In genomic region chr4:158768577-158769174, GRCh38 we compare ENCODE assay signal across 8 cellular contexts. TPM values are rescaled to one million over a fixed set of nuclear protein-coding genes. Genes with fewer than 3 reads are reported as not detected.
DNase-seq lines count a peak whose midpoint lies in the region; ATAC-seq and TF ChIP-seq lines count a peak whose summit lies in the region.

TSS of gene FNIP2 (plus strand) at chr4:158769026. CDS start at chr4:158769213, 187 bp downstream.

- H3K4me2 ChIP-seq in neural cell (ENCODE audit: low read length) = peak within 1 kb of the TSS; percentile 85

- TF ChIP-seq EP300 in neural cell (conservative IDR thresholded peaks at IDR 0.05; ENCODE audit: poor library complexity, severe bottlenecking) = peak; percentile 64

- peaks cover 58% of the 10 kb centered on the region for H3K79me2 ChIP-seq in neural cell (replicated peaks; ENCODE audit: insufficient read depth, low read length)

- no peaks in the 10 kb centered on the region for H3K9me2 ChIP-seq in neural cell (ENCODE audit: insufficient read depth, low read length)

- peak; percentile 17 for DNase-seq in DMS 273 treated with DMSO at 0.1 percent for 48 hours (lab: John Stamatoyannopoulos, UW)
- DNase-seq in RKO (ENCODE audit: low spot score) = peak; percentile 62
- peak; percentile 90 for DNase-seq in activated effector memory CD4-positive, alpha-beta T cell treated with anti-CD3 and anti-CD28 coated beads, Interleukin-2, amount 50 U/mL, for 16 hours
- DNase-seq in foreskin fibroblast = peak; percentile 73 to 90
- DNase-seq in stimulated activated naive CD8-positive, alpha-beta T cell treated with anti-CD3 and anti-CD28 coated beads, Interleukin-15, amount 100 ng/mL, for 72 hours = peak; percentile 63 to 65

- H3K4me1 Mint-ChIP-seq in stimulated activated naive CD8-positive, alpha-beta T cell treated with anti-CD3 and anti-CD28 coated beads, Interleukin-15, amount 100 ng/mL, for 72 hours = peaks cover 48% of the 10 kb centered on the region

- H3K36me3 ChIP-seq in HUES64 (ENCODE audit: insufficient read depth, low read length) = no peaks in the 10 kb centered on the region
- no peaks in the 10 kb centered on the region for H3K36me3 ChIP-seq in neural cell (ENCODE audit: insufficient read depth, low read length)

- H3K27ac ChIP-seq in HUES64 (ENCODE audit: low read depth, low read length) (peak within 1 kb of the TSS; percentile 80; the same call in 1 of the 2 replicates), neural cell (ENCODE audit: low read length) (peak within 1 kb of the TSS; percentile 93)

- no peaks in the 10 kb centered on the region for H3F3A ChIP-seq in neural cell (ENCODE audit: insufficient read depth, low read length, poor library complexity, severe bottlenecking)

- TF ChIP-seq CTCF in foreskin fibroblast (IDR thresholded peaks at IDR 0.05; ENCODE audit: low read depth, low read length) = no peak
- TF ChIP-seq CTCF in neural cell (IDR thresholded peaks at IDR 0.05; ENCODE audit: poor library complexity, severe bottlenecking) = no peak

- peak within 1 kb of the TSS; percentile 100 for H3K4me3 Mint-ChIP-seq in stimulated activated naive CD8-positive, alpha-beta T cell treated with anti-CD3 and anti-CD28 coated beads, Interleukin-15, amount 100 ng/mL, for 72 hours

- H3K9me3 ChIP-seq in HUES64 (ENCODE audit: insufficient read depth, low read depth, low read length) (no peaks in the 10 kb centered on the region), neural cell (ENCODE audit: low read length) (no peaks in the 10 kb centered on the region)

- peak; percentile 47 for TF ChIP-seq RAD21 in neural cell (conservative IDR thresholded peaks at IDR 0.05)

- H2AFZ ChIP-seq in neural cell (ENCODE audit: low read depth, low read length) = peak within 1 kb of the TSS; percentile 87

- H3K27me3 Mint-ChIP-seq in stimulated activated naive CD8-positive, alpha-beta T cell treated with anti-CD3 and anti-CD28 coated beads, Interleukin-15, amount 100 ng/mL, for 72 hours = no peaks in the 10 kb centered on the region

- H3K4me1 ChIP-seq in HUES64 (ENCODE audit: insufficient read depth, low read length) = 0 out of 2 replicates have a peak, but pooled peaks cover 4% of the 10 kb centered on the region

- peak within 1 kb of the TSS; percentile 87 for H3K9ac ChIP-seq in HUES64 (ENCODE audit: low read depth, low read length)
- peak within 1 kb of the TSS; percentile 92 for H3K9ac ChIP-seq in neural cell (ENCODE audit: low read length)

- H3K27me3 ChIP-seq in HUES64 (ENCODE audit: insufficient read depth, low read length) (peaks cover 23% of the 10 kb centered on the region), neural cell (ENCODE audit: insufficient read depth, low read depth, low read length) (no peaks in the 10 kb centered on the region)

- H3K9me3 Mint-ChIP-seq in stimulated activated naive CD8-positive, alpha-beta T cell treated with anti-CD3 and anti-CD28 coated beads, Interleukin-15, amount 100 ng/mL, for 72 hours = no peaks in the 10 kb centered on the region

- WGBS in HUES64 = under 1% methylated on average over 85 of the region's 85 CpGs

- H3K4me3 ChIP-seq in HUES64 (ENCODE audit: low read length) (peak within 1 kb of the TSS; percentile 96), foreskin fibroblast (ENCODE audit: low read depth in 1 of 2, low read length in 2 of 2) (peak within 1 kb of the TSS; percentile 88 to 90), neural cell (ENCODE audit: low read length) (peak within 1 kb of the TSS; percentile 92)

- ATAC-seq in GM21447 (IDR thresholded peaks at IDR 0.05; ENCODE audit: unreplicated experiment) = peak; percentile 62
- ATAC-seq in stimulated activated naive CD8-positive, alpha-beta T cell treated with anti-CD3 and anti-CD28 coated beads, Interleukin-15, amount 100 ng/mL, for 72 hours = peak; percentile 86

- H4K20me1 ChIP-seq in neural cell (ENCODE audit: insufficient read depth) = no peaks in the 10 kb centered on the region

- peak within 1 kb of the TSS; percentile 98 to 99 for H3K27ac Mint-ChIP-seq in stimulated activated naive CD8-positive, alpha-beta T cell treated with anti-CD3 and anti-CD28 coated beads, Interleukin-15, amount 100 ng/mL, for 72 hours

TF ChIP-seq in neural cell, 6 proteins besides CTCF, POLR2A, EP300 and RAD21:
- peak; percentile 56 for TF ChIP-seq MXI1 (conservative IDR thresholded peaks at IDR 0.05; ENCODE audit: poor library complexity, severe bottlenecking)
- peak; percentile 91 for TF ChIP-seq POLR2AphosphoS5 (IDR thresholded peaks at IDR 0.05)
- TF ChIP-seq SMC3 (conservative IDR thresholded peaks at IDR 0.05; ENCODE audit: poor library complexity) = peak; percentile 53
- TF ChIP-seq EZH2 (IDR thresholded peaks at IDR 0.05; ENCODE audit: borderline replicate concordance, insufficient read depth, low read length, poor library complexity, severe bottlenecking) = no peak
- peak; percentile 77 for TF ChIP-seq REST (IDR thresholded peaks at IDR 0.05; ENCODE audit: borderline replicate concordance)
- TF ChIP-seq TAF1 (IDR thresholded peaks at IDR 0.05; ENCODE audit: low read depth) = peak; percentile 59
TF ChIP-seq in neural cell: peak in this region for 5.

RNA-seq across cellular contexts. Expression of gene FNIP2, which starts in this region (rescaled TPM):
- polyA plus RNA-seq in HUES64 (2013, experiment 1 of 2) = 9.6 TPM
- polyA plus RNA-seq in HUES64 (2013, experiment 2 of 2) = 9.1 TPM
- 51.7 and 54.6 TPM in 2 replicates for polyA plus RNA-seq in neural cell
- 171 and 210 TPM in 2 replicates for polyA minus RNA-seq in neural cell

Comparison
In these comparisons a context has a peak if more than half of its experiments do, and no peak if none do; other contexts are left out.
1. Peak in every context shown above with its lines: DNase-seq, ATAC-seq, H3K4me3 ChIP-seq and H3K27ac ChIP-seq.
2. DNase-seq: peak in every context shown above with its lines; median percentile 90 in activated effector memory CD4-positive, alpha-beta T cell treated with anti-CD3 and anti-CD28 coated beads, Interleukin-2, amount 50 U/mL, for 16 hours; 82 in foreskin fibroblast; 64 in stimulated activated naive CD8-positive, alpha-beta T cell treated with anti-CD3 and anti-CD28 coated beads, Interleukin-15, amount 100 ng/mL, for 72 hours; 62 in RKO; 17 in DMS 273 treated with DMSO at 0.1 percent for 48 hours.